ENCODE assay signal across 8 cellular contexts in genomic region chr1:208243522-208243850, GRCh38. TPM values are rescaled to one million over a fixed set of nuclear protein-coding genes. Genes with fewer than 3 reads are reported as not detected.
A peak's percentile ranks its signal among the peaks of the same experiment; 100 is the strongest.
DNase-seq lines count a peak whose midpoint lies in the region; ATAC-seq and TF ChIP-seq lines count a peak whose summit lies in the region.

No MANE protein-coding gene starts in this region.

- no peaks in the 10 kb centered on the region for H3K27me3 ChIP-seq in hepatocyte

- no peaks in the 10 kb centered on the region for H4K20me1 ChIP-seq in hepatocyte (ENCODE audit: insufficient read depth, poor library complexity, severe bottlenecking)

- WGBS in hepatocyte (ENCODE audit: low lambda C conversion rate, missing lambda C conversion rate), result 1% methylated on average over 35 of the region's 37 CpGs

- no peak overlapping the region for H3K27ac Mint-ChIP-seq in activated naive CD4-positive, alpha-beta T cell treated with anti-CD3 and anti-CD28 coated beads, Interleukin-2, amount 50 U/mL, for 24 hours

- TF ChIP-seq CTCF in AG10803 (conservative IDR thresholded peaks at IDR 0.05; ENCODE audit: low read length) (no peak), HEK293 (tag by site-specific recombination; IDR thresholded peaks at IDR 0.05) (no peak), hepatocyte (IDR thresholded peaks at IDR 0.05; ENCODE audit: poor library complexity) (no peak)

- peaks cover 18% of the 10 kb centered on the region for H3K27me3 Mint-ChIP-seq in activated naive CD4-positive, alpha-beta T cell treated with anti-CD3 and anti-CD28 coated beads, Interleukin-2, amount 50 U/mL, for 24 hours

- H3K9me2 ChIP-seq in hepatocyte (replicated peaks; ENCODE audit: insufficient read depth), result no peaks in the 10 kb centered on the region

- CTCF ChIA-PET in HEK293 (lab: Yijun Ruan, JAX), result interaction anchor here (0.7 to 14.9 kb wide), 11 partner anchors 11 to 959 kb away, joined by 3 to 175 read pairs (median 5); no protein-coding TSS in a partner anchor

- H3K4me1 Mint-ChIP-seq in activated naive CD4-positive, alpha-beta T cell treated with anti-CD3 and anti-CD28 coated beads, Interleukin-2, amount 50 U/mL, for 24 hours, result peaks cover 11% of the 10 kb centered on the region

- ATAC-seq in HG02938 (IDR thresholded peaks at IDR 0.05; ENCODE audit: unreplicated experiment) (no peak), HG03159 (IDR thresholded peaks at IDR 0.05; ENCODE audit: unreplicated experiment) (no peak)

- no peak for DNase-seq in AG10803 (ENCODE audit: low read depth)
- no peak for DNase-seq in hepatocyte (ENCODE audit: low spot score)
- no peak for DNase-seq in AML-193 (lab: John Stamatoyannopoulos, UW)

- peak overlapping the region; percentile 96 for H3K4me2 ChIP-seq in hepatocyte

- no peaks in the 10 kb centered on the region for H3K36me3 ChIP-seq in HEK293 (ENCODE audit: control insufficient read depth in 2 of 2, insufficient read depth in 1 of 2, low read length in 2 of 2)
- no peaks in the 10 kb centered on the region for H3K36me3 ChIP-seq in hepatocyte (replicated peaks; ENCODE audit: insufficient read depth, low read depth)

- H3K4me1 ChIP-seq in HEK293 (ENCODE audit: control insufficient read depth, insufficient read depth, low read length), result no peaks in the 10 kb centered on the region; the same call in 1 of the 2 replicates
- peaks cover 29% of the 10 kb centered on the region for H3K4me1 ChIP-seq in hepatocyte (ENCODE audit: insufficient read depth)

- peak overlapping the region; percentile 53 for H2AFZ ChIP-seq in hepatocyte

- H3K9me3 ChIP-seq in HEK293 (ENCODE audit: control insufficient read depth, insufficient read depth, low read depth, low read length) (no peaks in the 10 kb centered on the region), hepatocyte (ENCODE audit: low read depth) (no peaks in the 10 kb centered on the region)

- peak overlapping the region; percentile 88 for H3K4me3 Mint-ChIP-seq in activated naive CD4-positive, alpha-beta T cell treated with anti-CD3 and anti-CD28 coated beads, Interleukin-2, amount 50 U/mL, for 24 hours

- H3K27ac ChIP-seq in HEK293 (ENCODE audit: extremely low read depth, low read depth, low read length) (peak overlapping the region; percentile 70; the same call in 1 of the 2 replicates), hepatocyte (peak overlapping the region; percentile 68), skin epidermis (peak overlapping the region; percentile 28 to 94 (median 80))

- POLR2A ChIA-PET in HEK293 (lab: Yijun Ruan, JAX), result interaction anchor here (1.1 to 2.5 kb wide), 4 partner anchors 9 to 221 kb away, joined by 3 to 24 read pairs (median 7); no protein-coding TSS in a partner anchor

- no peaks in the 10 kb centered on the region for H3K36me3 Mint-ChIP-seq in activated naive CD4-positive, alpha-beta T cell treated with anti-CD3 and anti-CD28 coated beads, Interleukin-2, amount 50 U/mL, for 24 hours

- peaks cover 34% of the 10 kb centered on the region for H3K79me2 ChIP-seq in hepatocyte

- H3K4me3 ChIP-seq in AG10803 (ENCODE audit: low read length) (peak overlapping the region; percentile 82), HEK293 (ENCODE audit: low read depth, low read length) (peak overlapping the region; percentile 82), hepatocyte (peak overlapping the region; percentile 86), skin epidermis (peak overlapping the region; percentile 42 to 86 (median 67))

- H3K9me3 Mint-ChIP-seq in activated naive CD4-positive, alpha-beta T cell treated with anti-CD3 and anti-CD28 coated beads, Interleukin-2, amount 50 U/mL, for 24 hours, result no peaks in the 10 kb centered on the region

TF ChIP-seq in HEK293, 187 proteins besides CTCF, POLR2A, EP300 and RAD21:
- no peak for TF ChIP-seq KLF9 (tag by site-specific recombination; IDR thresholded peaks at IDR 0.05; ENCODE audit: low read depth)
- no peak for TF ChIP-seq SCRT1 (tag by site-specific recombination; IDR thresholded peaks at IDR 0.05; ENCODE audit: borderline replicate concordance)
- TF ChIP-seq ZBTB26 (tag by site-specific recombination; optimal IDR thresholded peaks at IDR 0.05), result peak; percentile 72
- TF ChIP-seq ZNF792 (tag by site-specific recombination; IDR thresholded peaks at IDR 0.05), result no peak
- no peak for TF ChIP-seq ZNF18 (tag by site-specific recombination; IDR thresholded peaks at IDR 0.05)
- no peak for TF ChIP-seq ZSCAN5A (tag by site-specific recombination; IDR thresholded peaks at IDR 0.05)
- TF ChIP-seq ZNF626 (tag by site-specific recombination; IDR thresholded peaks at IDR 0.05), result no peak
- 0 out of 2 replicates have a peak, but pooled peaks have one; percentile 21 for TF ChIP-seq ZEB2 (tag by site-specific recombination; IDR thresholded peaks at IDR 0.05)
- no peak for TF ChIP-seq OVOL3 (tag by site-specific recombination; IDR thresholded peaks at IDR 0.05)
- TF ChIP-seq ZNF354C (tag by site-specific recombination; IDR thresholded peaks at IDR 0.05; ENCODE audit: borderline replicate concordance, low read depth), result no peak
- no peak for TF ChIP-seq ZNF473 (tag by site-specific recombination; IDR thresholded peaks at IDR 0.05)

RNA-seq across cellular contexts. Expression of gene PLXNA2, which starts 0.7 kb away (rescaled TPM):
- 8.3 and 9.8 TPM in 2 replicates for total RNA-seq in hepatocyte
- 13.1 and 16.4 TPM in 2 replicates for polyA plus RNA-seq in hepatocyte
